9 cellular contexts compared by ENCODE assay signal in genomic region chr1:23597635-23598388, GRCh38. TPM values are rescaled to one million over a fixed set of nuclear protein-coding genes. Genes with fewer than 3 reads are reported as not detected.
A peak's percentile ranks its signal among the peaks of the same experiment; 100 is the strongest.
DNase-seq lines count a peak whose midpoint lies in the region; ATAC-seq and TF ChIP-seq lines count a peak whose summit lies in the region.
"Had no signal": no experiment of that assay in that cellular context is flagged by ENCODE, and none has a peak within 500 bp of the region (broad histone marks: within the 10 kb centered on the region; RNA-seq: fewer than 3 reads in every experiment).

No MANE protein-coding gene starts in this region.

- H3K4me3 ChIP-seq in BLaER1 treated with 17β-estradiol and CSF1 and Interleukin-3, amounts not matched to agents 10 nM and 100 nM, result peak overlapping the region in 5 of 10 experiments; percentile 18 to 64 (median 50); a peak in 8 of 20 replicates
- H3K4me3 ChIP-seq in DOHH2 (ENCODE audit: low read length) (peak overlapping the region; percentile 58), Panc1 (ENCODE audit: low read depth in 2 of 2, low read length in 2 of 2) (no peak overlapping the region), PC-3 (ENCODE audit: low read length) (no peak overlapping the region)

- BruUV-seq in Panc1 (replicated peaks; lab: Mats Ljungman, UMichigan) (no TSS peak), PC-3 (replicated peaks; lab: Mats Ljungman, UMichigan) (no TSS peak)

- intact Hi-C loops in Panc1 (cut with micrococcal nuclease; ENCODE audit: unreplicated experiment) (no loop called here), PC-3 (cut with micrococcal nuclease) (no loop called here)

- no peaks in the 10 kb centered on the region for H3K27me3 ChIP-seq in BLaER1 treated with 17β-estradiol and CSF1 and Interleukin-3, amounts not matched to agents 10 nM and 100 nM
- H3K27me3 ChIP-seq in DOHH2 (ENCODE audit: control insufficient read depth, low read length) (no peaks in the 10 kb centered on the region), Panc1 (ENCODE audit: control insufficient read depth, insufficient read depth, low read length) (no peaks in the 10 kb centered on the region), layer of hippocampus (ENCODE audit: control insufficient read depth, insufficient read depth, low read length) (no peaks in the 10 kb centered on the region), PC-3 (ENCODE audit: low read length) (no peaks in the 10 kb centered on the region)

- CTCF ChIA-PET in Panc1 (lab: Charles Lee) (interaction anchor here (1.1 kb wide), 1 partner anchor 39 kb away, joined by 3 read pairs; no protein-coding TSS in a partner anchor), PC-3 (lab: Charles Lee) (interaction anchor here (0.6 kb wide), 1 partner anchor 43 kb away, joined by 6 read pairs; no protein-coding TSS in a partner anchor)

- in situ Hi-C loops in Panc1 (cut with HindIII; ENCODE audit: low pct_unique_long_range_greater_than_20kb, low sequenced_read_pairs), result no loop called here

- H2AFZ ChIP-seq in PC-3 (ENCODE audit: low read length), result no peak overlapping the region

- no peak for ATAC-seq in Panc1
- no peak for ATAC-seq in GM19023 (IDR thresholded peaks at IDR 0.05; ENCODE audit: unreplicated experiment)
- ATAC-seq in GM19467 (IDR thresholded peaks at IDR 0.05; ENCODE audit: unreplicated experiment), result no peak
- ATAC-seq in PC-3, result no peak
- ATAC-seq: left cardiac atrium had no signal

- no peaks in the 10 kb centered on the region for H3K9me3 ChIP-seq in BLaER1 treated with 17β-estradiol and CSF1 and Interleukin-3, amounts not matched to agents 10 nM and 100 nM (replicated peaks in 1 of 11)
- H3K9me3 ChIP-seq in DOHH2 (ENCODE audit: control insufficient read depth, insufficient read depth, low read length), result no peaks in the 10 kb centered on the region
- H3K9me3 ChIP-seq in Panc1 (ENCODE audit: control insufficient read depth, insufficient read depth, low read depth, low read length), result no peaks in the 10 kb centered on the region
- no peaks in the 10 kb centered on the region for H3K9me3 ChIP-seq in PC-3 (ENCODE audit: low read length)

- DNase-seq in Panc1 (ENCODE audit: low read depth, low spot score), result no peak
- DNase-seq in PC-3, result no peak
- DNase-seq: aorta, left cardiac atrium had no signal

- peak overlapping the region; percentile 82 to 99 (median 87) for H3K4me2 ChIP-seq in BLaER1 treated with 17β-estradiol and CSF1 and Interleukin-3, amounts not matched to agents 10 nM and 100 nM
- H3K4me2 ChIP-seq in DOHH2 (ENCODE audit: low read length), result peak overlapping the region; percentile 75
- H3K4me2 ChIP-seq in PC-3 (ENCODE audit: low read length), result no peak overlapping the region

- peak overlapping the region in 10 of 11 experiments; percentile 15 to 85 (median 70); a peak in 17 of 22 replicates for H3K9ac ChIP-seq in BLaER1 treated with 17β-estradiol and CSF1 and Interleukin-3, amounts not matched to agents 10 nM and 100 nM
- no peak overlapping the region for H3K9ac ChIP-seq in PC-3 (ENCODE audit: low read length)

- H3F3A ChIP-seq in DOHH2 (ENCODE audit: control insufficient read depth, insufficient read depth) (peaks cover 72% of the 10 kb centered on the region), PC-3 (ENCODE audit: low read length, unreplicated experiment) (no peaks in the 10 kb centered on the region)

- no peaks in the 10 kb centered on the region for H3K36me3 ChIP-seq in BLaER1 treated with 17β-estradiol and CSF1 and Interleukin-3, amounts not matched to agents 10 nM and 100 nM
- H3K36me3 ChIP-seq in DOHH2 (ENCODE audit: control insufficient read depth, low read length), result peaks cover 8% of the 10 kb centered on the region; the same call in 1 of the 2 replicates
- H3K36me3 ChIP-seq in Panc1 (ENCODE audit: control insufficient read depth, insufficient read depth, low read length), result no peaks in the 10 kb centered on the region
- H3K36me3 ChIP-seq in PC-3 (ENCODE audit: low read depth, low read length), result no peaks in the 10 kb centered on the region

- H3K27ac ChIP-seq in BLaER1 treated with 17β-estradiol and CSF1 and Interleukin-3, amounts not matched to agents 10 nM and 100 nM, result peak overlapping the region; percentile 32 to 93 (median 80); a peak in 21 of 22 replicates
- H3K27ac ChIP-seq in DOHH2 (ENCODE audit: low read depth, low read length), result peak overlapping the region; percentile 94
- peak overlapping the region; percentile 52 for H3K27ac ChIP-seq in Panc1 (ENCODE audit: low read length)
- peak overlapping the region; percentile 72 for H3K27ac ChIP-seq in layer of hippocampus (ENCODE audit: low read depth, low read length)
- H3K27ac ChIP-seq in PC-3 (ENCODE audit: low read length), result no peak overlapping the region

- no peak for TF ChIP-seq CTCF in DOHH2 (IDR thresholded peaks at IDR 0.05; ENCODE audit: low read depth, low read length, poor library complexity, severe bottlenecking)
- TF ChIP-seq CTCF in Panc1 (IDR thresholded peaks at IDR 0.05), result no peak
- no peak for TF ChIP-seq CTCF in PC-3 (conservative IDR thresholded peaks at IDR 0.05; ENCODE audit: low read depth, low read length)

- no peaks in the 10 kb centered on the region for H4K20me1 ChIP-seq in BLaER1 treated with 17β-estradiol and CSF1 and Interleukin-3, amounts not matched to agents 10 nM and 100 nM
- H4K20me1 ChIP-seq in DOHH2 (ENCODE audit: control insufficient read depth, insufficient read depth, low read depth, low read length), result no peaks in the 10 kb centered on the region
- H4K20me1 ChIP-seq in PC-3 (ENCODE audit: low read length), result no peaks in the 10 kb centered on the region

- POLR2A ChIA-PET in Panc1 (lab: Charles Lee), result no interaction called here
- POLR2A ChIA-PET in PC-3 (lab: Charles Lee; ENCODE audit: unreplicated experiment), result no interaction called here

- H3K79me2 ChIP-seq in DOHH2 (ENCODE audit: control insufficient read depth, low read length), result peaks cover 4% of the 10 kb centered on the region
- H3K79me2 ChIP-seq in PC-3 (ENCODE audit: low read length), result no peaks in the 10 kb centered on the region

- H3K4me1 ChIP-seq in BLaER1 treated with 17β-estradiol and CSF1 and Interleukin-3, amounts not matched to agents 10 nM and 100 nM, result peaks cover 93 to 100% (median 100%) of the 10 kb centered on the region in 10 experiments
- peaks cover 100% of the 10 kb centered on the region for H3K4me1 ChIP-seq in DOHH2 (ENCODE audit: control insufficient read depth, low read length)
- peaks cover 30% of the 10 kb centered on the region for H3K4me1 ChIP-seq in Panc1 (ENCODE audit: control insufficient read depth, insufficient read depth, low read length)
- peaks cover 17% of the 10 kb centered on the region for H3K4me1 ChIP-seq in PC-3 (ENCODE audit: insufficient read depth, low read length)

- H3K9me2 ChIP-seq in DOHH2 (replicated peaks; ENCODE audit: control insufficient read depth, low read length), result no peaks in the 10 kb centered on the region
- no peaks in the 10 kb centered on the region for H3K9me2 ChIP-seq in PC-3 (replicated peaks; ENCODE audit: low read length)

RNA-seq across cellular contexts. Expression of gene ID3, which starts 38.5 kb away (rescaled TPM):
- 39.6 TPM for total RNA-seq in Panc1 (2021; ENCODE audit: unreplicated experiment)
- polyA plus RNA-seq in Panc1 (2012; ENCODE audit: insufficient read length), result 46.3 TPM
- total RNA-seq in PC-3 (2014; rRNA removed), result 77.7 and 92.5 TPM in 2 replicates
